ENCODE assay signal across 27 cellular contexts in genomic region chr13:80171096-80171495, GRCh38.
A peak's percentile ranks its signal among the peaks of the same experiment; 100 is the strongest.
DNase-seq lines count a peak whose midpoint lies in the region; ATAC-seq, FAIRE-seq and TF ChIP-seq lines count a peak whose summit lies in the region.
"Had no signal": no experiment of that assay in that cellular context is flagged by ENCODE, and none has a peak within 500 bp of the region (broad histone marks: within the 10 kb centered on the region; RNA-seq: fewer than 3 reads in every experiment).

No MANE protein-coding gene starts in this region.

- DNase-seq in EL = peak; percentile 11
- peak; percentile 77 for DNase-seq in RPMI7951 (ENCODE audit: low read depth)
- DNase-seq in epithelial cell of proximal tubule (ENCODE audit: low read depth) = peak; percentile 42
- DNase-seq in renal cortical epithelial cell (ENCODE audit: low read depth) = peak; percentile 95
- no peak for DNase-seq in GM12891 (ENCODE audit: insufficient read length, low spot score)
- no peak for DNase-seq in endothelial cell (ENCODE audit: low spot score)
- DNase-seq: Calu3; CD8-positive, alpha-beta T cell; DMS153; DND-41; H9; Kasumi-1; MG63; NCI-H1105 treated with DMSO at 0.1 percent for 48 hours; NCI-H146; NCI-H1930; NCI-H2107; NCI-H446 treated with DMSO at 0.1 percent for 48 hours; NCI-H526; SIG-M5; SK-N-SH; SW 1271 had no signal

- no peak for TF ChIP-seq POLR2A in GM12891 (IDR thresholded peaks at IDR 0.05; ENCODE audit: low read depth, low read length)

- no peaks in the 10 kb centered on the region for H3K36me3 Mint-ChIP-seq in endothelial cell (ENCODE audit: low read depth, unreplicated experiment)
- H3K36me3 Mint-ChIP-seq: CD8-positive, alpha-beta T cell had no signal

- H3K27me3 Mint-ChIP-seq in endothelial cell (ENCODE audit: unreplicated experiment) = no peaks in the 10 kb centered on the region
- H3K27me3 Mint-ChIP-seq: B cell had no signal

- H3K4me1 Mint-ChIP-seq in endothelial cell (ENCODE audit: unreplicated experiment) = no peaks in the 10 kb centered on the region

- no peak overlapping the region for H3K4me3 Mint-ChIP-seq in endothelial cell (ENCODE audit: unreplicated experiment)
- H3K4me3 Mint-ChIP-seq: B cell; CD8-positive, alpha-beta T cell; GM23338; H9 had no signal

- H3K27ac Mint-ChIP-seq in endothelial cell (ENCODE audit: unreplicated experiment) = no peak overlapping the region
- H3K27ac Mint-ChIP-seq: B cell; CD8-positive, alpha-beta T cell; GM23338; H9 had no signal

- no peak for TF ChIP-seq CTCF in epithelial cell of proximal tubule (conservative IDR thresholded peaks at IDR 0.05; ENCODE audit: low read depth, low read length)
- no peak for TF ChIP-seq CTCF in endothelial cell (IDR thresholded peaks at IDR 0.05; ENCODE audit: unreplicated experiment)

- H3K4me3 ChIP-seq in epithelial cell of proximal tubule (ENCODE audit: low read depth, low read length) = no peak overlapping the region
- H3K4me3 ChIP-seq: GM23338, K562, MG63 had no signal

- no peak for ATAC-seq in GM18868 (IDR thresholded peaks at IDR 0.05; ENCODE audit: unreplicated experiment)
- ATAC-seq: CD8-positive, alpha-beta T cell; GM23338; K562; Panc1 had no signal

- no peaks in the 10 kb centered on the region for H3K9me3 Mint-ChIP-seq in endothelial cell (ENCODE audit: unreplicated experiment)
- H3K9me3 Mint-ChIP-seq: GM23338 had no signal

- FAIRE-seq in GM12891 (lab: Jason Lieb, UNC) = no peak
- FAIRE-seq: K562 had no signal

TF ChIP-seq in GM12891, 5 proteins besides CTCF, POLR2A, EP300 and RAD21:
- TF ChIP-seq POLR2AphosphoS5 (IDR thresholded peaks at IDR 0.05; ENCODE audit: low read depth, low read length) (no peak), PAX5 (IDR thresholded peaks at IDR 0.05; ENCODE audit: insufficient read depth, low read length, severe bottlenecking) (no peak), SPI1 (IDR thresholded peaks at IDR 0.05; ENCODE audit: low read depth, low read length) (no peak), TAF1 (IDR thresholded peaks at IDR 0.05; ENCODE audit: low read depth, low read length) (no peak), POU2F2 (IDR thresholded peaks at IDR 0.05; ENCODE audit: low read depth, low read length) (no peak)

Comparison
In these comparisons a context has a peak if more than half of its experiments do, and no peak if none do; other contexts are left out.
1. DNase-seq: peak in EL (single experiment), RPMI7951 (single experiment), epithelial cell of proximal tubule (single experiment) and renal cortical epithelial cell (single experiment); none in GM12891 (single experiment) and endothelial cell (single experiment).